Comparison of ENCODE assay signal across 3 cellular contexts in genomic region chr19:33320636-33321035, GRCh38.
"Had no signal": no experiment of that assay in that cellular context is flagged by ENCODE, and none has a peak within 500 bp of the region (broad histone marks: within the 10 kb centered on the region; RNA-seq: fewer than 3 reads in every experiment).

No MANE protein-coding gene starts in this region.

- DNase-seq: GDM1, GF-D8 had no signal

- H3K4me3 ChIP-seq: GM12878 had no signal
